In the genomic region with DNA sequence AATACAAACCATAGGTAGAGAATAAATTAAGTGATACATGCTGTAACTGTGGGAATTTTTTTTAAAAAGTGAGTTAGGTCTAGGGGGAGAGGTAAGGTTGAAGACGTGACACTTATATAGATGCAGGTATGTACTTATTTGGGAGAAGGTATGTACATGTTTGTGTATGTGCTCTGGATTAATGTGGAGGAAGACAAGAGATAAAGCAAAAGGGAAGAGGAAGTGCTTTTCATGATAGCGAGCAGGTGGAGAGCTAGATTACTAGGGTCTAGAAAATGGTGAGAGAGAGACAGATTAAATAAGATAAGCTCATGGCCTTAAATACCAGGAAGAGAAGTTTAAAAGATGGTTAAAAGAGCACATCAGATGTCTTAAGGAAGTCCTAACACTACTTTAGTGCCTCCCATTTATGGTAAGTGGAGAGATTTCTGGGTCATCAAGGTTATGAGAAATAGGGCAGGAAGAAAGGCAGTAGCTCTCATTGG, we compare ENCODE assay signal across 2 cellular contexts.
TF ChIP-seq lines count a peak whose summit lies in the region.

No MANE protein-coding gene starts in this region.

TF ChIP-seq in HepG2, 621 proteins besides CTCF, POLR2A, EP300 and RAD21 (continued from another document):
- peak; percentile 69 for TF ChIP-seq RBM22 (optimal IDR thresholded peaks at IDR 0.05; ENCODE audit: low read length)
- 0 out of 2 replicates have a peak, but pooled peaks have one; percentile 20 for TF ChIP-seq POLR2AphosphoS2 (IDR thresholded peaks at IDR 0.05; ENCODE audit: low read depth, low read length)
- peak; percentile 1; the same call in 1 of the 2 replicates for TF ChIP-seq GATAD1 (CRISPR knock-in tag; IDR thresholded peaks at IDR 0.05)
- TF ChIP-seq RAD51 (IDR thresholded peaks at IDR 0.05; ENCODE audit: borderline replicate concordance) = no peak
- TF ChIP-seq, protein P1, sequence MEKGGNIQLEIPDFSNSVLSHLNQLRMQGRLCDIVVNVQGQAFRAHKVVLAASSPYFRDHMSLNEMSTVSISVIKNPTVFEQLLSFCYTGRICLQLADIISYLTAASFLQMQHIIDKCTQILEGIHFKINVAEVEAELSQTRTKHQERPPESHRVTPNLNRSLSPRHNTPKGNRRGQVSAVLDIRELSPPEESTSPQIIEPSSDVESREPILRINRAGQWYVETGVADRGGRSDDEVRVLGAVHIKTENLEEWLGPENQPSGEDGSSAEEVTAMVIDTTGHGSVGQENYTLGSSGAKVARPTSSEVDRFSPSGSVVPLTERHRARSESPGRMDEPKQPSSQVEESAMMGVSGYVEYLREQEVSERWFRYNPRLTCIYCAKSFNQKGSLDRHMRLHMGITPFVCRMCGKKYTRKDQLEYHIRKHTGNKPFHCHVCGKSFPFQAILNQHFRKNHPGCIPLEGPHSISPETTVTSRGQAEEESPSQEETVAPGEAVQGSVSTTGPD (CRISPR knock-in tag; IDR thresholded peaks at IDR 0.05) = no peak
- TF ChIP-seq, protein P2, sequence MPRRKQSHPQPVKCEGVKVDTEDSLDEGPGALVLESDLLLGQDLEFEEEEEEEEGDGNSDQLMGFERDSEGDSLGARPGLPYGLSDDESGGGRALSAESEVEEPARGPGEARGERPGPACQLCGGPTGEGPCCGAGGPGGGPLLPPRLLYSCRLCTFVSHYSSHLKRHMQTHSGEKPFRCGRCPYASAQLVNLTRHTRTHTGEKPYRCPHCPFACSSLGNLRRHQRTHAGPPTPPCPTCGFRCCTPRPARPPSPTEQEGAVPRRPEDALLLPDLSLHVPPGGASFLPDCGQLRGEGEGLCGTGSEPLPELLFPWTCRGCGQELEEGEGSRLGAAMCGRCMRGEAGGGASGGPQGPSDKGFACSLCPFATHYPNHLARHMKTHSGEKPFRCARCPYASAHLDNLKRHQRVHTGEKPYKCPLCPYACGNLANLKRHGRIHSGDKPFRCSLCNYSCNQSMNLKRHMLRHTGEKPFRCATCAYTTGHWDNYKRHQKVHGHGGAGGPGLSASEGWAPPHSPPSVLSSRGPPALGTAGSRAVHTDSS (CRISPR knock-in tag; conservative IDR thresholded peaks at IDR 0.05) = no peak

TF ChIP-seq in K562, 482 proteins besides CTCF, POLR2A, EP300 and RAD21 (continued from another document and continues in another):
- TF ChIP-seq, protein P3, sequence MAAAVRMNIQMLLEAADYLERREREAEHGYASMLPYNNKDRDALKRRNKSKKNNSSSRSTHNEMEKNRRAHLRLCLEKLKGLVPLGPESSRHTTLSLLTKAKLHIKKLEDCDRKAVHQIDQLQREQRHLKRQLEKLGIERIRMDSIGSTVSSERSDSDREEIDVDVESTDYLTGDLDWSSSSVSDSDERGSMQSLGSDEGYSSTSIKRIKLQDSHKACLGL (CRISPR knock-in tag; IDR thresholded peaks at IDR 0.05; ENCODE audit: borderline replicate concordance, poor library complexity, severe bottlenecking) = no peak
- TF ChIP-seq MYC (IDR thresholded peaks at IDR 0.05; ENCODE audit: low read depth, low read length) (peak; percentile 42; the same call in 1 of the 2 replicates), MYC (CRISPR knock-in tag; IDR thresholded peaks at IDR 0.05; ENCODE audit: borderline replicate concordance, low read depth) (no peak), ZNF175 (CRISPR knock-in tag; IDR thresholded peaks at IDR 0.05; ENCODE audit: low read depth) (no peak), ZNF146 (CRISPR knock-in tag; IDR thresholded peaks at IDR 0.05; ENCODE audit: unreplicated experiment) (no peak), MCM5 (IDR thresholded peaks at IDR 0.05; ENCODE audit: low read depth) (no peak), POLR2H (tag; IDR thresholded peaks at IDR 0.05; ENCODE audit: low read depth) (peak; percentile 40; the same call in 1 of the 2 replicates), ZNF384 (IDR thresholded peaks at IDR 0.05; ENCODE audit: low read depth, low read length) (no peak), ZNF764 (CRISPR knock-in tag; IDR thresholded peaks at IDR 0.05; ENCODE audit: low read depth) (no peak), SMAD1 (IDR thresholded peaks at IDR 0.05; ENCODE audit: low read depth, low read length, partially characterized antibody) (no peak), IRF2 (CRISPR knock-in tag; IDR thresholded peaks at IDR 0.05) (no peak), C11orf30 (IDR thresholded peaks at IDR 0.05; ENCODE audit: low read depth) (no peak), XRCC5 (IDR thresholded peaks at IDR 0.05; ENCODE audit: low read depth, low read length) (no peak), ZC3H4 (CRISPR knock-in tag; IDR thresholded peaks at IDR 0.05; ENCODE audit: borderline replicate concordance) (no peak), ZNF699 (CRISPR knock-in tag; IDR thresholded peaks at IDR 0.05; ENCODE audit: insufficient replicate concordance) (no peak), ZNF696 (CRISPR knock-in tag; conservative IDR thresholded peaks at IDR 0.05) (no peak), PURB (CRISPR knock-in tag; IDR thresholded peaks at IDR 0.05; ENCODE audit: low read depth) (no peak), RAD51 (IDR thresholded peaks at IDR 0.05; ENCODE audit: borderline replicate concordance, low read depth) (peak; percentile 36; the same call in 1 of the 2 replicates), FOSL1 (tag; conservative IDR thresholded peaks at IDR 0.05) (0 out of 2 replicates have a peak, but pooled peaks have one; percentile 36), ZNF253 (CRISPR knock-in tag; conservative IDR thresholded peaks at IDR 0.05) (no peak), JUND (IDR thresholded peaks at IDR 0.05; ENCODE audit: borderline replicate concordance, low read depth, low read length) (peak; percentile 61; the same call in 1 of the 2 replicates), JUND (tag; IDR thresholded peaks at IDR 0.05; ENCODE audit: borderline replicate concordance, low read depth, low read length) (peak; percentile 16; the same call in 1 of the 3 replicates), NFIX (CRISPR knock-in tag; IDR thresholded peaks at IDR 0.05; ENCODE audit: low read depth) (no peak), MTA2 (IDR thresholded peaks at IDR 0.05; ENCODE audit: low read depth) (peak; percentile 86), SRSF7 (optimal IDR thresholded peaks at IDR 0.05; ENCODE audit: low read depth, low read length) (no peak), GABPB2 (CRISPR knock-in tag; conservative IDR thresholded peaks at IDR 0.05) (no peak), HNRNPL (IDR thresholded peaks at IDR 0.05; ENCODE audit: low read depth, low read length) (no peak), EP400 (IDR thresholded peaks at IDR 0.05) (peak; percentile 66), TSC22D4 (tag; IDR thresholded peaks at IDR 0.05) (no peak), STAT5A (IDR thresholded peaks at IDR 0.05; ENCODE audit: borderline replicate concordance, low read length) (peak; percentile 74; the same call in 1 of the 2 replicates), MCM3 (IDR thresholded peaks at IDR 0.05) (no peak)
- TF ChIP-seq, protein P4, sequence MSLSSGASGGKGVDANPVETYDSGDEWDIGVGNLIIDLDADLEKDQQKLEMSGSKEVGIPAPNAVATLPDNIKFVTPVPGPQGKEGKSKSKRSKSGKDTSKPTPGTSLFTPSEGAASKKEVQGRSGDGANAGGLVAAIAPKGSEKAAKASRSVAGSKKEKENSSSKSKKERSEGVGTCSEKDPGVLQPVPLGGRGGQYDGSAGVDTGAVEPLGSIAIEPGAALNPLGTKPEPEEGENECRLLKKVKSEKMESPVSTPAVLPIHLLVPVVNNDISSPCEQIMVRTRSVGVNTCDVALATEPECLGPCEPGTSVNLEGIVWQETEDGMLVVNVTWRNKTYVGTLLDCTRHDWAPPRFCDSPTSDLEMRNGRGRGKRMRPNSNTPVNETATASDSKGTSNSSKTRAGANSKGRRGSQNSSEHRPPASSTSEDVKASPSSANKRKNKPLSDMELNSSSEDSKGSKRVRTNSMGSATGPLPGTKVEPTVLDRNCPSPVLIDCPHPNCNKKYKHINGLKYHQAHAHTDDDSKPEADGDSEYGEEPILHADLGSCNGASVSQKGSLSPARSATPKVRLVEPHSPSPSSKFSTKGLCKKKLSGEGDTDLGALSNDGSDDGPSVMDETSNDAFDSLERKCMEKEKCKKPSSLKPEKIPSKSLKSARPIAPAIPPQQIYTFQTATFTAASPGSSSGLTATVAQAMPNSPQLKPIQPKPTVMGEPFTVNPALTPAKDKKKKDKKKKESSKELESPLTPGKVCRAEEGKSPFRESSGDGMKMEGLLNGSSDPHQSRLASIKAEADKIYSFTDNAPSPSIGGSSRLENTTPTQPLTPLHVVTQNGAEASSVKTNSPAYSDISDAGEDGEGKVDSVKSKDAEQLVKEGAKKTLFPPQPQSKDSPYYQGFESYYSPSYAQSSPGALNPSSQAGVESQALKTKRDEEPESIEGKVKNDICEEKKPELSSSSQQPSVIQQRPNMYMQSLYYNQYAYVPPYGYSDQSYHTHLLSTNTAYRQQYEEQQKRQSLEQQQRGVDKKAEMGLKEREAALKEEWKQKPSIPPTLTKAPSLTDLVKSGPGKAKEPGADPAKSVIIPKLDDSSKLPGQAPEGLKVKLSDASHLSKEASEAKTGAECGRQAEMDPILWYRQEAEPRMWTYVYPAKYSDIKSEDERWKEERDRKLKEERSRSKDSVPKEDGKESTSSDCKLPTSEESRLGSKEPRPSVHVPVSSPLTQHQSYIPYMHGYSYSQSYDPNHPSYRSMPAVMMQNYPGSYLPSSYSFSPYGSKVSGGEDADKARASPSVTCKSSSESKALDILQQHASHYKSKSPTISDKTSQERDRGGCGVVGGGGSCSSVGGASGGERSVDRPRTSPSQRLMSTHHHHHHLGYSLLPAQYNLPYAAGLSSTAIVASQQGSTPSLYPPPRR (CRISPR knock-in tag; IDR thresholded peaks at IDR 0.05; ENCODE audit: borderline replicate concordance) = no peak
- TF ChIP-seq, protein P5, sequence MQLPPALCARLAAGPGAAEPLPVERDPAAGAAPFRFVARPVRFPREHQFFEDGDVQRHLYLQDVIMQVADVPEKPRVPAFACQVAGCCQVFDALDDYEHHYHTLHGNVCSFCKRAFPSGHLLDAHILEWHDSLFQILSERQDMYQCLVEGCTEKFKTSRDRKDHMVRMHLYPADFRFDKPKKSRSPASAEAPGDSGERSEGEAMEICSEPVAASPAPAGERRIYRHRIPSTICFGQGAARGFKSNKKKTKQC (CRISPR knock-in tag; IDR thresholded peaks at IDR 0.05) = no peak
- TF ChIP-seq, protein P6, sequence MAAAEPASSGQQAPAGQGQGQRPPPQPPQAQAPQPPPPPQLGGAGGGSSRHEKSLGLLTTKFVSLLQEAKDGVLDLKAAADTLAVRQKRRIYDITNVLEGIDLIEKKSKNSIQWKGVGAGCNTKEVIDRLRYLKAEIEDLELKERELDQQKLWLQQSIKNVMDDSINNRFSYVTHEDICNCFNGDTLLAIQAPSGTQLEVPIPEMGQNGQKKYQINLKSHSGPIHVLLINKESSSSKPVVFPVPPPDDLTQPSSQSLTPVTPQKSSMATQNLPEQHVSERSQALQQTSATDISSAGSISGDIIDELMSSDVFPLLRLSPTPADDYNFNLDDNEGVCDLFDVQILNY (CRISPR knock-in tag; IDR thresholded peaks at IDR 0.05) = no peak
- TF ChIP-seq, protein P7, sequence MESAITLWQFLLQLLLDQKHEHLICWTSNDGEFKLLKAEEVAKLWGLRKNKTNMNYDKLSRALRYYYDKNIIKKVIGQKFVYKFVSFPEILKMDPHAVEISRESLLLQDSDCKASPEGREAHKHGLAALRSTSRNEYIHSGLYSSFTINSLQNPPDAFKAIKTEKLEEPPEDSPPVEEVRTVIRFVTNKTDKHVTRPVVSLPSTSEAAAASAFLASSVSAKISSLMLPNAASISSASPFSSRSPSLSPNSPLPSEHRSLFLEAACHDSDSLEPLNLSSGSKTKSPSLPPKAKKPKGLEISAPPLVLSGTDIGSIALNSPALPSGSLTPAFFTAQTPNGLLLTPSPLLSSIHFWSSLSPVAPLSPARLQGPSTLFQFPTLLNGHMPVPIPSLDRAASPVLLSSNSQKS (CRISPR knock-in tag; IDR thresholded peaks at IDR 0.05) = no peak
- TF ChIP-seq, protein P8, sequence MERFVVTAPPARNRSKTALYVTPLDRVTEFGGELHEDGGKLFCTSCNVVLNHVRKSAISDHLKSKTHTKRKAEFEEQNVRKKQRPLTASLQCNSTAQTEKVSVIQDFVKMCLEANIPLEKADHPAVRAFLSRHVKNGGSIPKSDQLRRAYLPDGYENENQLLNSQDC (CRISPR knock-in tag; IDR thresholded peaks at IDR 0.05) = no peak
- TF ChIP-seq, protein P9, sequence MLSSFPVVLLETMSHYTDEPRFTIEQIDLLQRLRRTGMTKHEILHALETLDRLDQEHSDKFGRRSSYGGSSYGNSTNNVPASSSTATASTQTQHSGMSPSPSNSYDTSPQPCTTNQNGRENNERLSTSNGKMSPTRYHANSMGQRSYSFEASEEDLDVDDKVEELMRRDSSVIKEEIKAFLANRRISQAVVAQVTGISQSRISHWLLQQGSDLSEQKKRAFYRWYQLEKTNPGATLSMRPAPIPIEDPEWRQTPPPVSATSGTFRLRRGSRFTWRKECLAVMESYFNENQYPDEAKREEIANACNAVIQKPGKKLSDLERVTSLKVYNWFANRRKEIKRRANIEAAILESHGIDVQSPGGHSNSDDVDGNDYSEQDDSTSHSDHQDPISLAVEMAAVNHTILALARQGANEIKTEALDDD (IDR thresholded peaks at IDR 0.05) = peak; percentile 54
- TF ChIP-seq, protein P10, sequence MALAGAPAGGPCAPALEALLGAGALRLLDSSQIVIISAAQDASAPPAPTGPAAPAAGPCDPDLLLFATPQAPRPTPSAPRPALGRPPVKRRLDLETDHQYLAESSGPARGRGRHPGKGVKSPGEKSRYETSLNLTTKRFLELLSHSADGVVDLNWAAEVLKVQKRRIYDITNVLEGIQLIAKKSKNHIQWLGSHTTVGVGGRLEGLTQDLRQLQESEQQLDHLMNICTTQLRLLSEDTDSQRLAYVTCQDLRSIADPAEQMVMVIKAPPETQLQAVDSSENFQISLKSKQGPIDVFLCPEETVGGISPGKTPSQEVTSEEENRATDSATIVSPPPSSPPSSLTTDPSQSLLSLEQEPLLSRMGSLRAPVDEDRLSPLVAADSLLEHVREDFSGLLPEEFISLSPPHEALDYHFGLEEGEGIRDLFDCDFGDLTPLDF (CRISPR knock-in tag; IDR thresholded peaks at IDR 0.05) = no peak
- TF ChIP-seq, protein P11, sequence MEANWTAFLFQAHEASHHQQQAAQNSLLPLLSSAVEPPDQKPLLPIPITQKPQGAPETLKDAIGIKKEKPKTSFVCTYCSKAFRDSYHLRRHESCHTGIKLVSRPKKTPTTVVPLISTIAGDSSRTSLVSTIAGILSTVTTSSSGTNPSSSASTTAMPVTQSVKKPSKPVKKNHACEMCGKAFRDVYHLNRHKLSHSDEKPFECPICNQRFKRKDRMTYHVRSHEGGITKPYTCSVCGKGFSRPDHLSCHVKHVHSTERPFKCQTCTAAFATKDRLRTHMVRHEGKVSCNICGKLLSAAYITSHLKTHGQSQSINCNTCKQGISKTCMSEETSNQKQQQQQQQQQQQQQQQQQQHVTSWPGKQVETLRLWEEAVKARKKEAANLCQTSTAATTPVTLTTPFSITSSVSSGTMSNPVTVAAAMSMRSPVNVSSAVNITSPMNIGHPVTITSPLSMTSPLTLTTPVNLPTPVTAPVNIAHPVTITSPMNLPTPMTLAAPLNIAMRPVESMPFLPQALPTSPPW (CRISPR knock-in tag; IDR thresholded peaks at IDR 0.05) = peak; percentile 20; the same call in 1 of the 2 replicates
- TF ChIP-seq, protein P12, sequence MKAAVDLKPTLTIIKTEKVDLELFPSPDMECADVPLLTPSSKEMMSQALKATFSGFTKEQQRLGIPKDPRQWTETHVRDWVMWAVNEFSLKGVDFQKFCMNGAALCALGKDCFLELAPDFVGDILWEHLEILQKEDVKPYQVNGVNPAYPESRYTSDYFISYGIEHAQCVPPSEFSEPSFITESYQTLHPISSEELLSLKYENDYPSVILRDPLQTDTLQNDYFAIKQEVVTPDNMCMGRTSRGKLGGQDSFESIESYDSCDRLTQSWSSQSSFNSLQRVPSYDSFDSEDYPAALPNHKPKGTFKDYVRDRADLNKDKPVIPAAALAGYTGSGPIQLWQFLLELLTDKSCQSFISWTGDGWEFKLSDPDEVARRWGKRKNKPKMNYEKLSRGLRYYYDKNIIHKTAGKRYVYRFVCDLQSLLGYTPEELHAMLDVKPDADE (conservative IDR thresholded peaks at IDR 0.05; ENCODE audit: control insufficient read depth, low read depth, low read length) = no peak
- TF ChIP-seq, protein P13, sequence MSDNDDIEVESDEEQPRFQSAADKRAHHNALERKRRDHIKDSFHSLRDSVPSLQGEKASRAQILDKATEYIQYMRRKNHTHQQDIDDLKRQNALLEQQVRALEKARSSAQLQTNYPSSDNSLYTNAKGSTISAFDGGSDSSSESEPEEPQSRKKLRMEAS (CRISPR knock-in tag; IDR thresholded peaks at IDR 0.05) = no peak
